In genomic region chr3:148150141-148150540, GRCh38 we compare ENCODE assay signal across 27 cellular contexts.
"Had no signal": no experiment of that assay in that cellular context is flagged by ENCODE, and none has a peak within 500 bp of the region (broad histone marks: within the 10 kb centered on the region; RNA-seq: fewer than 3 reads in every experiment).

No MANE protein-coding gene starts in this region.

- H2AFZ ChIP-seq: hepatocyte had no signal

- H3K4me1 ChIP-seq: gastroesophageal sphincter, heart left ventricle, lower lobe of right lung, psoas muscle, stomach, upper lobe of left lung had no signal

- DNase-seq: cortex of kidney; effector memory CD8-positive, alpha-beta T cell; foreskin fibroblast; heart left ventricle; immature natural killer cell; islet precursor cell; kidney glomerular epithelial cell; left ventricle myocardium superior; lower lobe of right lung; naive thymus-derived CD8-positive, alpha-beta T cell; nephron progenitor cell; nucleus accumbens; psoas muscle; right cardiac atrium; sigmoid colon; stimulated activated CD4-positive, alpha-beta T cell treated with anti-CD3 and anti-CD28 coated beads, Interleukin-2, amount 100 ng/mL, for 24 hours; stimulated activated CD4-positive, alpha-beta T cell treated with anti-CD3 and anti-CD28 coated beads, Interleukin-4, amount 100 ng/mL, for 24 hours; stimulated activated naive CD4-positive, alpha-beta T cell treated with Interleukin-2 at 50 U/mL for 16 hours; stomach; upper lobe of left lung had no signal

- H3K79me2 ChIP-seq: hepatocyte had no signal

- FAIRE-seq: urothelium cell line had no signal

- H3K27me3 ChIP-seq: gastroesophageal sphincter, heart left ventricle, hepatocyte, sigmoid colon, stomach, tibial nerve, upper lobe of left lung had no signal

- H3K27ac ChIP-seq: epithelial cell of prostate, gastroesophageal sphincter, heart left ventricle, hepatocyte, lower lobe of right lung, psoas muscle, sigmoid colon, stomach, tibial nerve, upper lobe of left lung had no signal

- H3K9me3 ChIP-seq: gastroesophageal sphincter, heart left ventricle, lower lobe of right lung, psoas muscle, sigmoid colon, stomach, tibial nerve, upper lobe of left lung had no signal

- H3K4me3 ChIP-seq: gastroesophageal sphincter, heart left ventricle, hepatocyte, lower lobe of right lung, psoas muscle, sigmoid colon, stomach, tibial nerve, upper lobe of left lung had no signal

- H3K4me2 ChIP-seq: hepatocyte had no signal

- H3K36me3 ChIP-seq: gastroesophageal sphincter, heart left ventricle, lower lobe of right lung, sigmoid colon, stomach, tibial nerve, upper lobe of left lung had no signal

- ATAC-seq: effector memory CD8-positive, alpha-beta T cell; esophagus mucosa; gastroesophageal sphincter; heart left ventricle; left ventricle myocardium superior; lower lobe of right lung; naive thymus-derived CD8-positive, alpha-beta T cell; psoas muscle; right cardiac atrium; stimulated activated effector memory CD8-positive, alpha-beta T cell treated with anti-CD3 and anti-CD28 coated beads, Interleukin-12 subunit alpha, Interleukin-12 subunit beta, amount 100 ng/mL, for 72 hours had no signal
